34 cellular contexts compared by ENCODE assay signal in genomic region chrX:11414091-11414490, GRCh38.
"Had no signal": no experiment of that assay in that cellular context is flagged by ENCODE, and none has a peak within 500 bp of the region (broad histone marks: within the 10 kb centered on the region; RNA-seq: fewer than 3 reads in every experiment).

No MANE protein-coding gene starts in this region.

- H3K9me3 ChIP-seq: ascending aorta, body of pancreas, breast epithelium had no signal

- DNase-seq: activated B cell treated with CpG ODN at 0.5 μM for 24 hours; activated CD4-positive, alpha-beta memory T cell treated with anti-CD3 and anti-CD28 coated beads, Interleukin-2, amount 10 ng/mL, durations not matched to agents 7 days and 5 days; activated CD4-positive, alpha-beta T cell treated with anti-CD3 and anti-CD28 coated beads for 48 hours; activated CD4-positive, alpha-beta T cell treated with anti-CD3 and anti-CD28 coated beads, Interleukin-2, amount 10 ng/mL, durations not matched to agents 7 days and 5 days; activated CD4-positive, alpha-beta T cell treated with anti-CD3 and anti-CD28 coated beads, Interleukin-2, amount 50 U/mL, for 48 hours; activated CD4-positive, CD25-positive, alpha-beta regulatory T cell treated with anti-CD3 and anti-CD28 coated beads, Interleukin-2, amount 50 U/mL, for 72 hours; activated CD8-positive, alpha-beta memory T cell treated with anti-CD3 and anti-CD28 coated beads for 24 hours; activated CD8-positive, alpha-beta memory T cell treated with anti-CD3 and anti-CD28 coated beads, Interleukin-2, amount 10 ng/mL, durations not matched to agents 7 days and 5 days; activated CD8-positive, alpha-beta memory T cell treated with anti-CD3 and anti-CD28 coated beads, Interleukin-2, amount 50 U/mL, for 48 hours; activated CD8-positive, alpha-beta T cell treated with anti-CD3 and anti-CD28 coated beads, Interleukin-2, amount 10 ng/mL, durations not matched to agents 7 days and 5 days; activated effector memory CD4-positive, alpha-beta T cell treated with Interleukin-2 at 50 U/mL for 16 hours; activated gamma-delta T cell; activated naive CD4-positive, alpha-beta T cell treated with anti-CD3 and anti-CD28 coated beads, Interleukin-2, amount 10 ng/mL, durations not matched to agents 7 days and 5 days; activated naive CD4-positive, alpha-beta T cell treated with Interleukin-2 at 50 U/mL for 16 hours; activated naive CD8-positive, alpha-beta T cell treated with anti-CD3 and anti-CD28 coated beads, Interleukin-2, amount 10 ng/mL, durations not matched to agents 7 days and 5 days; activated naive CD8-positive, alpha-beta T cell treated with anti-CD3 and anti-CD28 coated beads, Interleukin-2, amount 50 U/mL, for 24 hours; activated T-cell treated with anti-CD3 and anti-CD28 coated beads, Interleukin-2, amount 50 U/mL, for 24 hours; activated T-cell treated with anti-CD3 and anti-CD28 coated beads, Interleukin-2, amount 50 U/mL, for 48 hours; amygdala; anterior cingulate cortex; body of pancreas; brain microvascular endothelial cell; central memory CD4-positive, alpha-beta T cell; T-helper 2 cell; T-helper 9 cell had no signal

- H3K36me3 ChIP-seq: ascending aorta, brain microvascular endothelial cell, breast epithelium had no signal

- H3K4me3 Mint-ChIP-seq: activated B cell treated with CpG ODN at 0.5 μM for 24 hours; activated CD4-positive, alpha-beta memory T cell treated with anti-CD3 and anti-CD28 coated beads, Interleukin-2, amount 10 ng/mL, durations not matched to agents 7 days and 5 days; activated CD4-positive, alpha-beta T cell treated with anti-CD3 and anti-CD28 coated beads, Interleukin-2, amount 10 ng/mL, durations not matched to agents 7 days and 5 days; activated CD8-positive, alpha-beta memory T cell treated with anti-CD3 and anti-CD28 coated beads, Interleukin-2, amount 10 ng/mL, durations not matched to agents 7 days and 5 days; activated CD8-positive, alpha-beta T cell treated with anti-CD3 and anti-CD28 coated beads, Interleukin-2, amount 10 ng/mL, durations not matched to agents 7 days and 5 days; activated naive CD4-positive, alpha-beta T cell treated with anti-CD3 and anti-CD28 coated beads, Interleukin-2, amount 10 ng/mL, durations not matched to agents 7 days and 5 days; activated naive CD4-positive, alpha-beta T cell treated with anti-CD3 and anti-CD28 coated beads, Interleukin-2, amount 50 U/mL, for 24 hours; activated naive CD8-positive, alpha-beta T cell; activated naive CD8-positive, alpha-beta T cell treated with anti-CD3 and anti-CD28 coated beads, Interleukin-2, amount 10 ng/mL, durations not matched to agents 7 days and 5 days; activated naive CD8-positive, alpha-beta T cell treated with anti-CD3 and anti-CD28 coated beads, Interleukin-2, amount 50 U/mL, for 24 hours; activated T-cell treated with anti-CD3 and anti-CD28 coated beads, Interleukin-2, amount 50 U/mL, for 24 hours; T-helper 1 cell treated with Interleukin-12 subunit alpha and Interleukin-12 subunit beta and Interleukin-4 antibody, amounts not matched to agents 30 μg/mL and 1 μg/mL, for 36 hours; T-helper 2 cell treated with Interferon-gamma antibody and Interleukin-4, amounts not matched to agents 5 μg/mL and 100 μg/mL, for 36 hours had no signal

- FAIRE-seq: TTC549 had no signal

- H3K36me3 Mint-ChIP-seq: activated CD8-positive, alpha-beta memory T cell treated with anti-CD3 and anti-CD28 coated beads, Interleukin-2, amount 10 ng/mL, durations not matched to agents 7 days and 5 days; activated naive CD4-positive, alpha-beta T cell treated with anti-CD3 and anti-CD28 coated beads, Interleukin-2, amount 10 ng/mL, durations not matched to agents 7 days and 5 days; activated naive CD4-positive, alpha-beta T cell treated with anti-CD3 and anti-CD28 coated beads, Interleukin-2, amount 50 U/mL, for 24 hours; activated naive CD8-positive, alpha-beta T cell; activated naive CD8-positive, alpha-beta T cell treated with anti-CD3 and anti-CD28 coated beads, Interleukin-2, amount 10 ng/mL, durations not matched to agents 7 days and 5 days had no signal

- H3K4me1 ChIP-seq: body of pancreas, breast epithelium had no signal

- H3K9me3 Mint-ChIP-seq: activated B cell treated with CpG ODN at 0.5 μM for 24 hours; activated CD4-positive, alpha-beta memory T cell treated with anti-CD3 and anti-CD28 coated beads, Interleukin-2, amount 10 ng/mL, durations not matched to agents 7 days and 5 days; activated CD4-positive, alpha-beta T cell treated with anti-CD3 and anti-CD28 coated beads, Interleukin-2, amount 10 ng/mL, durations not matched to agents 7 days and 5 days; activated naive CD4-positive, alpha-beta T cell treated with anti-CD3 and anti-CD28 coated beads, Interleukin-2, amount 10 ng/mL, durations not matched to agents 7 days and 5 days; activated naive CD4-positive, alpha-beta T cell treated with anti-CD3 and anti-CD28 coated beads, Interleukin-2, amount 50 U/mL, for 24 hours; activated naive CD8-positive, alpha-beta T cell treated with anti-CD3 and anti-CD28 coated beads, Interleukin-2, amount 10 ng/mL, durations not matched to agents 7 days and 5 days; activated naive CD8-positive, alpha-beta T cell treated with anti-CD3 and anti-CD28 coated beads, Interleukin-2, amount 50 U/mL, for 24 hours; activated T-cell treated with anti-CD3 and anti-CD28 coated beads, Interleukin-2, amount 50 U/mL, for 24 hours; activated T-helper 2 cell treated with anti-CD3 and anti-CD28 coated beads, Interferon-gamma antibody, Interleukin-2, Interleukin-4, amounts not matched to agents 10 μg/mL and 5 μg/mL and 100 μg/mL, durations not matched to agents 14 hours and 24 hours and 36 hours; T-helper 1 cell treated with Interleukin-12 subunit alpha and Interleukin-12 subunit beta and Interleukin-4 antibody, amounts not matched to agents 30 μg/mL and 1 μg/mL, for 36 hours; T-helper 2 cell treated with Interferon-gamma antibody and Interleukin-4, amounts not matched to agents 5 μg/mL and 100 μg/mL, for 36 hours had no signal

- H3K27ac Mint-ChIP-seq: activated B cell treated with CpG ODN at 0.5 μM for 24 hours; activated CD4-positive, alpha-beta memory T cell treated with anti-CD3 and anti-CD28 coated beads, Interleukin-2, amount 10 ng/mL, durations not matched to agents 7 days and 5 days; activated CD4-positive, alpha-beta T cell treated with anti-CD3 and anti-CD28 coated beads, Interleukin-2, amount 10 ng/mL, durations not matched to agents 7 days and 5 days; activated CD8-positive, alpha-beta memory T cell treated with anti-CD3 and anti-CD28 coated beads, Interleukin-2, amount 10 ng/mL, durations not matched to agents 7 days and 5 days; activated CD8-positive, alpha-beta T cell treated with anti-CD3 and anti-CD28 coated beads, Interleukin-2, amount 10 ng/mL, durations not matched to agents 7 days and 5 days; activated naive CD4-positive, alpha-beta T cell treated with anti-CD3 and anti-CD28 coated beads, Interleukin-2, amount 10 ng/mL, durations not matched to agents 7 days and 5 days; activated naive CD4-positive, alpha-beta T cell treated with anti-CD3 and anti-CD28 coated beads, Interleukin-2, amount 50 U/mL, for 24 hours; activated naive CD8-positive, alpha-beta T cell; activated naive CD8-positive, alpha-beta T cell treated with anti-CD3 and anti-CD28 coated beads, Interleukin-2, amount 10 ng/mL, durations not matched to agents 7 days and 5 days; activated naive CD8-positive, alpha-beta T cell treated with anti-CD3 and anti-CD28 coated beads, Interleukin-2, amount 50 U/mL, for 24 hours; activated T-cell treated with anti-CD3 and anti-CD28 coated beads, Interleukin-2, amount 50 U/mL, for 24 hours; activated T-helper 2 cell treated with anti-CD3 and anti-CD28 coated beads, Interferon-gamma antibody, Interleukin-2, Interleukin-4, amounts not matched to agents 10 μg/mL and 5 μg/mL and 100 μg/mL, durations not matched to agents 14 hours and 24 hours and 36 hours; T-helper 1 cell treated with Interleukin-12 subunit alpha and Interleukin-12 subunit beta and Interleukin-4 antibody, amounts not matched to agents 30 μg/mL and 1 μg/mL, for 36 hours; T-helper 2 cell treated with Interferon-gamma antibody and Interleukin-4, amounts not matched to agents 5 μg/mL and 100 μg/mL, for 36 hours had no signal

- H3K27ac ChIP-seq: body of pancreas, brain microvascular endothelial cell, breast epithelium, VCaP had no signal

- H3K4me3 ChIP-seq: ascending aorta, body of pancreas, breast epithelium had no signal

- H3K4me1 Mint-ChIP-seq: activated B cell treated with CpG ODN at 0.5 μM for 24 hours; activated CD4-positive, alpha-beta memory T cell treated with anti-CD3 and anti-CD28 coated beads, Interleukin-2, amount 10 ng/mL, durations not matched to agents 7 days and 5 days; activated CD4-positive, alpha-beta T cell treated with anti-CD3 and anti-CD28 coated beads, Interleukin-2, amount 10 ng/mL, durations not matched to agents 7 days and 5 days; activated CD8-positive, alpha-beta memory T cell treated with anti-CD3 and anti-CD28 coated beads, Interleukin-2, amount 10 ng/mL, durations not matched to agents 7 days and 5 days; activated naive CD4-positive, alpha-beta T cell treated with anti-CD3 and anti-CD28 coated beads, Interleukin-2, amount 10 ng/mL, durations not matched to agents 7 days and 5 days; activated naive CD4-positive, alpha-beta T cell treated with anti-CD3 and anti-CD28 coated beads, Interleukin-2, amount 50 U/mL, for 24 hours; activated naive CD8-positive, alpha-beta T cell treated with anti-CD3 and anti-CD28 coated beads, Interleukin-2, amount 10 ng/mL, durations not matched to agents 7 days and 5 days; activated naive CD8-positive, alpha-beta T cell treated with anti-CD3 and anti-CD28 coated beads, Interleukin-2, amount 50 U/mL, for 24 hours had no signal

- H3K27me3 Mint-ChIP-seq: activated B cell treated with CpG ODN at 0.5 μM for 24 hours; activated CD4-positive, alpha-beta memory T cell treated with anti-CD3 and anti-CD28 coated beads, Interleukin-2, amount 10 ng/mL, durations not matched to agents 7 days and 5 days; activated CD4-positive, alpha-beta T cell treated with anti-CD3 and anti-CD28 coated beads, Interleukin-2, amount 10 ng/mL, durations not matched to agents 7 days and 5 days; activated CD8-positive, alpha-beta memory T cell treated with anti-CD3 and anti-CD28 coated beads, Interleukin-2, amount 10 ng/mL, durations not matched to agents 7 days and 5 days; activated naive CD4-positive, alpha-beta T cell treated with anti-CD3 and anti-CD28 coated beads, Interleukin-2, amount 10 ng/mL, durations not matched to agents 7 days and 5 days; activated naive CD4-positive, alpha-beta T cell treated with anti-CD3 and anti-CD28 coated beads, Interleukin-2, amount 50 U/mL, for 24 hours; activated naive CD8-positive, alpha-beta T cell; activated naive CD8-positive, alpha-beta T cell treated with anti-CD3 and anti-CD28 coated beads, Interleukin-2, amount 10 ng/mL, durations not matched to agents 7 days and 5 days; activated naive CD8-positive, alpha-beta T cell treated with anti-CD3 and anti-CD28 coated beads, Interleukin-2, amount 50 U/mL, for 24 hours had no signal

- H3K27me3 ChIP-seq: ascending aorta, body of pancreas, brain microvascular endothelial cell had no signal

- ATAC-seq: activated CD8-positive, alpha-beta memory T cell treated with anti-CD3 and anti-CD28 coated beads, Interleukin-2, amount 10 ng/mL, durations not matched to agents 7 days and 5 days; activated CD8-positive, alpha-beta T cell treated with anti-CD3 and anti-CD28 coated beads, Interleukin-2, amount 10 ng/mL, durations not matched to agents 7 days and 5 days; activated naive CD8-positive, alpha-beta T cell treated with anti-CD3 and anti-CD28 coated beads, Interleukin-2, amount 50 U/mL, for 24 hours; body of pancreas had no signal
